Comparison of ENCODE assay signal across 21 cellular contexts in the genomic region with DNA sequence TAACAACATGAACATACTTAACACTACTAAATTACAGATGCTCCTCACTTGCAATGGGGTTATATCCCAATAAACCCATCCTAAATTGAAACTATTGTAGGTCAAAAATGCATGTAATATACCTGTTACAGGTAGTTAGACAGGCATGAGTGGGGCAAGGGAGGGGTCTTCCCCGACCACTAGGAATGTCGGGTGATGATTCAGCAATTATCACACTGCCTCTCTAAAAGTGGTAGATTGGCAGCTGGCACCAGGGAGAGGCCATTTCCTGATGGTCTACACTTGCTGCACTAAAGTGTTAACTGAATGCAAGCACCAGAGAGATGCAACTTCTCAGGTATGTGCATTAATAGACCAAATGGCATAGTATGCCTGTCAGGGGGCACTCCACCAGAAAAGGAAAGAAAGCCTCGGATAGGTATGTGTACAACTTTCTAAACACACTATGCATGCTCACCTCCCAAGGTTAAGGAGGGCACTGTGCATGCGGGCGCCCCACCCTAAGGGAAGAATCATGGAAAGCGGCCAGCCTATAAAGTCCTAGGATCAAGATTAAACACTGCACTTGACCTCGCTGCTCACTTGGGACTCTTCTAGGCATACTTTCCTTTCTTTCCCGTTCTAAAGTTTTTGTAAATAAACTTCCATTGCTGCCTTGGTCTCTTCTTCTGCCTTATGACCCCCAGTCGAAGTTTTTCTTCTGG. TPM values are rescaled to one million over a fixed set of nuclear protein-coding genes. Genes with fewer than 3 reads are reported as not detected.
A peak's percentile ranks its signal among the peaks of the same experiment; 100 is the strongest.
DNase-seq lines count a peak whose midpoint lies in the region; ATAC-seq and TF ChIP-seq lines count a peak whose summit lies in the region.
"Had no signal": no experiment of that assay in that cellular context is flagged by ENCODE, and none has a peak within 500 bp of the region (broad histone marks: within the 10 kb centered on the region; RNA-seq: fewer than 3 reads in every experiment).

No MANE protein-coding gene starts in this region.

- H3K9me3 ChIP-seq in Caco-2 (no peaks in the 10 kb centered on the region), IMR-90 (ENCODE audit: control insufficient read depth, insufficient read depth, low read length) (no peaks in the 10 kb centered on the region), endodermal cell (ENCODE audit: control insufficient read depth, low read length) (no peaks in the 10 kb centered on the region), parathyroid adenoma (ENCODE audit: control insufficient read depth, low read length) (no peaks in the 10 kb centered on the region)
- H3K9me3 ChIP-seq: BLaER1, HAP-1 had no signal

- H3K27ac Mint-ChIP-seq in Caco-2 (ENCODE audit: unreplicated experiment): peak overlapping the region; percentile 63
- peak overlapping the region; percentile 90 for H3K27ac Mint-ChIP-seq in endodermal cell
- H3K27ac Mint-ChIP-seq: B cell; CD4-positive, CD25-positive, alpha-beta regulatory T cell; CD8-positive, alpha-beta T cell; HFFc6 had no signal

- no TSS peak for BruUV-seq in Caco-2 (replicated peaks; lab: Mats Ljungman, UMichigan)
- no TSS peak for BruUV-seq in IMR-90 (replicated peaks; lab: Mats Ljungman, UMichigan)

- TF ChIP-seq RAD21 in IMR-90 (IDR thresholded peaks at IDR 0.05; ENCODE audit: low read length): no peak

- H2BK5ac ChIP-seq in IMR-90 (ENCODE audit: low read depth, low read length, poor library complexity, severe bottlenecking): no peak overlapping the region
- no peak overlapping the region for H2BK5ac ChIP-seq in mesendoderm (ENCODE audit: low read length)

- H3K79me2 ChIP-seq in parathyroid adenoma: no peaks in the 10 kb centered on the region
- no peaks in the 10 kb centered on the region for H3K79me2 ChIP-seq in mesendoderm (ENCODE audit: control insufficient read depth, insufficient read depth, low read length)

- H2AK5ac ChIP-seq in IMR-90 (ENCODE audit: low read depth, low read length) (no peak overlapping the region), mesendoderm (ENCODE audit: low read length) (no peak overlapping the region)

- no peak overlapping the region for H3K56ac ChIP-seq in IMR-90 (ENCODE audit: extremely low read depth, insufficient read depth, low read length)
- H3K56ac ChIP-seq in mesendoderm (ENCODE audit: low read length): no peak overlapping the region

- H3K23ac ChIP-seq in IMR-90 (ENCODE audit: low read depth, low read length) (no peak overlapping the region), mesendoderm (ENCODE audit: low read length) (no peak overlapping the region)

- H3K9me1 ChIP-seq in IMR-90 (ENCODE audit: insufficient read depth, low read length): no peaks in the 10 kb centered on the region

- H3K14ac ChIP-seq in IMR-90 (replicated peaks; ENCODE audit: low read depth, low read length): no peak overlapping the region

- H3K4me3 Mint-ChIP-seq in Caco-2 (ENCODE audit: unreplicated experiment): no peak overlapping the region
- no peak overlapping the region for H3K4me3 Mint-ChIP-seq in endodermal cell
- H3K4me3 Mint-ChIP-seq: B cell; CD4-positive, CD25-positive, alpha-beta regulatory T cell; CD8-positive, alpha-beta T cell; HFFc6 had no signal

- no peak overlapping the region for H4K5ac ChIP-seq in IMR-90 (ENCODE audit: low read depth, low read length)
- H4K5ac ChIP-seq in mesendoderm (ENCODE audit: low read length): no peak overlapping the region

- ATAC-seq in IMR-90 (ENCODE audit: low read depth) (no peak), GM21737 (IDR thresholded peaks at IDR 0.05; ENCODE audit: unreplicated experiment) (no peak)
- ATAC-seq: CD8-positive, alpha-beta T cell; GM12878 had no signal

- intact Hi-C loops in Caco-2 (cut with micrococcal nuclease; ENCODE audit: unreplicated experiment): no loop called here
- intact Hi-C loops in IMR-90 (cut with micrococcal nuclease): no loop called here

- H3K36me3 ChIP-seq in Caco-2 (ENCODE audit: control insufficient read depth, insufficient read depth, low read length) (no peaks in the 10 kb centered on the region), IMR-90 (ENCODE audit: control insufficient read depth, insufficient read depth, low read length) (no peaks in the 10 kb centered on the region), endodermal cell (ENCODE audit: control insufficient read depth, insufficient read depth, low read length) (peaks cover 4% of the 10 kb centered on the region), parathyroid adenoma (ENCODE audit: control insufficient read depth, insufficient read depth, low read length) (no peaks in the 10 kb centered on the region), mesendoderm (ENCODE audit: control insufficient read depth, insufficient read depth, low read length) (no peaks in the 10 kb centered on the region)
- H3K36me3 ChIP-seq: HAP-1 had no signal

- WGBS in IMR-90 (ENCODE audit: extremely low coverage in 2 of 2, insufficient read length in 1 of 2), 2 experiments: 73% methylated on average over 3 of the region's 9 CpGs; no CpG with 5 or more reads in 1 of the 2 experiments
- 93 to 97% methylated on average over 6 to 8 of the region's 9 CpGs for WGBS in endodermal cell (ENCODE audit: insufficient coverage in 1 of 2, insufficient read length in 1 of 2), 2 experiments
- no CpG with 5 or more reads among the region's 9 CpGs for WGBS in mesendoderm (ENCODE audit: extremely low coverage, insufficient coverage, low lambda C conversion rate)

- H3K27me3 Mint-ChIP-seq in Caco-2 (ENCODE audit: insufficient read depth, unreplicated experiment) (no peaks in the 10 kb centered on the region), endodermal cell (ENCODE audit: insufficient read depth) (no peaks in the 10 kb centered on the region)
- H3K27me3 Mint-ChIP-seq: B cell; CD4-positive, CD25-positive, alpha-beta regulatory T cell had no signal

- H2BK20ac ChIP-seq in IMR-90 (ENCODE audit: low read depth, low read length): no peak overlapping the region

- no peak for TF ChIP-seq POLR2A in IMR-90 (IDR thresholded peaks at IDR 0.05; ENCODE audit: low read depth, low read length)

- H3K4me3 ChIP-seq in Caco-2 (ENCODE audit: low read depth, low read length) (no peak overlapping the region), IMR-90 (ENCODE audit: insufficient read depth, low read depth, low read length) (no peak overlapping the region), endodermal cell (ENCODE audit: low read length) (peak overlapping the region; percentile 51), parathyroid adenoma (ENCODE audit: low read depth, low read length) (no peak overlapping the region), mesendoderm (ENCODE audit: low read length) (no peak overlapping the region)
- H3K4me3 ChIP-seq: BLaER1, GM12878, HAP-1 had no signal

- H3K4me1 ChIP-seq in Caco-2 (peaks cover 15% of the 10 kb centered on the region), IMR-90 (ENCODE audit: control insufficient read depth, insufficient read depth, low read length) (no peaks in the 10 kb centered on the region), endodermal cell (ENCODE audit: control insufficient read depth, insufficient read depth, low read length) (peaks cover 3% of the 10 kb centered on the region), parathyroid adenoma (peaks cover 9% of the 10 kb centered on the region), mesendoderm (ENCODE audit: control insufficient read depth, low read depth, low read length) (no peaks in the 10 kb centered on the region)
- H3K4me1 ChIP-seq: BLaER1, HAP-1 had no signal

- no peak overlapping the region for H2AK9ac ChIP-seq in IMR-90 (replicated peaks; ENCODE audit: low read depth, low read length, poor library complexity)

- H3K27me3 ChIP-seq in Caco-2 (replicated peaks; ENCODE audit: control insufficient read depth, insufficient read depth, low read length) (no peaks in the 10 kb centered on the region), IMR-90 (ENCODE audit: control insufficient read depth, insufficient read depth, low read length) (no peaks in the 10 kb centered on the region), endodermal cell (ENCODE audit: control insufficient read depth, insufficient read depth, low read length, poor library complexity, severe bottlenecking) (no peaks in the 10 kb centered on the region), parathyroid adenoma (ENCODE audit: control insufficient read depth, insufficient read depth, low read length) (no peaks in the 10 kb centered on the region), mesendoderm (ENCODE audit: insufficient read depth, low read length, poor library complexity) (no peaks in the 10 kb centered on the region)
- H3K27me3 ChIP-seq: BLaER1 had no signal

- H2AFZ ChIP-seq in IMR-90 (replicated peaks; ENCODE audit: low read length, poor library complexity): no peak overlapping the region
- H2AFZ ChIP-seq in parathyroid adenoma: peak overlapping the region; percentile 26

- H3K4me1 Mint-ChIP-seq in Caco-2 (ENCODE audit: low read depth, unreplicated experiment): peaks cover 6% of the 10 kb centered on the region
- peaks cover 10% of the 10 kb centered on the region for H3K4me1 Mint-ChIP-seq in endodermal cell
- H3K4me1 Mint-ChIP-seq: B cell; CD4-positive, CD25-positive, alpha-beta regulatory T cell had no signal

- TF ChIP-seq CTCF in Caco-2 (IDR thresholded peaks at IDR 0.05; ENCODE audit: insufficient read depth in 1 of 2, low read depth in 1 of 2, low read length in 1 of 2, severe bottlenecking in 1 of 2, unreplicated experiment in 1 of 2) (no peak), IMR-90 (conservative IDR thresholded peaks at IDR 0.05; ENCODE audit: low read depth, low read length) (no peak), endodermal cell (conservative IDR thresholded peaks at IDR 0.05) (no peak), parathyroid adenoma (IDR thresholded peaks at IDR 0.05) (no peak)

- no peaks in the 10 kb centered on the region for H3K79me1 ChIP-seq in IMR-90 (ENCODE audit: low read depth in 1 of 2, low read length in 2 of 2)
- H3K79me1 ChIP-seq in mesendoderm (ENCODE audit: low read length): no peaks in the 10 kb centered on the region

- H3K4ac ChIP-seq in IMR-90 (ENCODE audit: low read depth, low read length): no peak overlapping the region
- no peak overlapping the region for H3K4ac ChIP-seq in mesendoderm (ENCODE audit: low read depth, low read length)

- H2BK120ac ChIP-seq in IMR-90 (ENCODE audit: low read depth, low read length): no peak overlapping the region
- no peak overlapping the region for H2BK120ac ChIP-seq in mesendoderm (ENCODE audit: low read depth, low read length)

- CTCF ChIA-PET in Caco-2 (lab: Charles Lee): no interaction called here
- CTCF ChIA-PET in IMR-90 (lab: Yijun Ruan, JAX): no interaction called here

- H3K4me2 ChIP-seq in IMR-90 (ENCODE audit: low read depth, low read length) (no peak overlapping the region), parathyroid adenoma (ENCODE audit: low read length) (peak overlapping the region; percentile 50), mesendoderm (ENCODE audit: low read length) (no peak overlapping the region)
- H3K4me2 ChIP-seq: BLaER1 had no signal

- H3K9ac ChIP-seq in IMR-90 (ENCODE audit: low read depth, low read length) (no peak overlapping the region), endodermal cell (ENCODE audit: extremely low read depth, low read length, poor library complexity, severe bottlenecking) (no peak overlapping the region), parathyroid adenoma (no peak overlapping the region), mesendoderm (ENCODE audit: low read length) (no peak overlapping the region)
- H3K9ac ChIP-seq: BLaER1 had no signal

- H3K9me3 Mint-ChIP-seq in Caco-2 (ENCODE audit: unreplicated experiment) (peaks cover 7% of the 10 kb centered on the region), endodermal cell (no peaks in the 10 kb centered on the region)
- H3K9me3 Mint-ChIP-seq: CD4-positive, CD25-positive, alpha-beta regulatory T cell; CD8-positive, alpha-beta T cell; HFFc6 had no signal

- no peaks in the 10 kb centered on the region for H4K20me1 ChIP-seq in IMR-90 (ENCODE audit: insufficient read depth, low read length)
- H4K20me1 ChIP-seq: BLaER1 had no signal

- H3K36me3 Mint-ChIP-seq in Caco-2 (ENCODE audit: insufficient read depth, unreplicated experiment): peaks cover 5% of the 10 kb centered on the region
- H3K36me3 Mint-ChIP-seq in endodermal cell (ENCODE audit: low read depth): peaks cover 15% of the 10 kb centered on the region

- POLR2A ChIA-PET in Caco-2 (lab: Charles Lee) (no interaction called here), IMR-90 (lab: Charles Lee; ENCODE audit: unreplicated experiment) (no interaction called here)

- H3K18ac ChIP-seq in IMR-90 (ENCODE audit: low read depth, low read length) (no peak overlapping the region), mesendoderm (ENCODE audit: low read length) (no peak overlapping the region)

- no peak overlapping the region for H3K27ac ChIP-seq in IMR-90 (ENCODE audit: insufficient read depth, low read length)
- no peak overlapping the region for H3K27ac ChIP-seq in endodermal cell (ENCODE audit: low read depth, low read length)
- H3K27ac ChIP-seq in parathyroid adenoma: peak overlapping the region; percentile 68
- H3K27ac ChIP-seq in mesendoderm (ENCODE audit: low read depth, low read length): no peak overlapping the region
- H3K27ac ChIP-seq: BLaER1, C4-2B had no signal

- DNase-seq in Caco-2: no peak
- no peak for DNase-seq in IMR-90
- DNase-seq in endodermal cell: no peak
- no peak for DNase-seq in mesendoderm
- DNase-seq in NCI-H1694 treated with DMSO at 0.1 percent for 48 hours (lab: John Stamatoyannopoulos, UW): no peak
- no peak for DNase-seq in COLO668 (lab: John Stamatoyannopoulos, UW; ENCODE audit: unreplicated experiment)
- DNase-seq: Calu3; CD4-positive, CD25-positive, alpha-beta regulatory T cell; CD8-positive, alpha-beta T cell; DMS79; EL; GDM1; GOT3; HFFc6 had no signal

- dilution Hi-C loops in IMR-90 (cut with HindIII; ENCODE audit: low sequenced_read_pairs, unreplicated experiment): no loop called here

- H4K8ac ChIP-seq in IMR-90 (ENCODE audit: low read depth in 2 of 2, low read length in 2 of 2) (no peak overlapping the region), mesendoderm (ENCODE audit: low read depth, low read length) (no peak overlapping the region)

- H2BK15ac ChIP-seq in IMR-90 (ENCODE audit: low read depth, low read length) (no peak overlapping the region), mesendoderm (replicated peaks; ENCODE audit: low read depth) (no peak overlapping the region)

- no peak overlapping the region for H4K91ac ChIP-seq in IMR-90 (ENCODE audit: insufficient read depth, low read depth, low read length)

- in situ Hi-C loops in IMR-90 (cut with MboI; ENCODE audit: low sequenced_read_pairs): no loop called here

RNA-seq across cellular contexts. Expression of gene PIGN, which starts 35.6 kb away (rescaled TPM):
- total RNA-seq in Caco-2 (2022) (22.8 and 23.4 TPM in 2 replicates), IMR-90 (2012; rRNA removed) (17.9 and 42.2 TPM in 2 replicates), endodermal cell (10 to 100 TPM; 38.2 to 48.8 TPM)
- polyA plus RNA-seq in IMR-90 (2012; rRNA removed): 5.8 and 9.0 TPM in 2 replicates
- 1.3 and 1.6 TPM in 2 replicates for polyA plus RNA-seq in IMR-90 (2012; cell fraction: cytosol; rRNA removed)
- 0.71 and 5.9 TPM in 2 replicates for polyA plus RNA-seq in IMR-90 (2012; cell fraction: nucleus; rRNA removed; ENCODE audit: low replicate concordance)
- polyA plus RNA-seq in endodermal cell (2013, experiment 1 of 2): 19.4 TPM
- 18.4 TPM for polyA plus RNA-seq in endodermal cell (2013, experiment 2 of 2)
- polyA plus RNA-seq in mesendoderm (2013, experiment 1 of 2): 11.9 TPM
- 11.9 TPM for polyA plus RNA-seq in mesendoderm (2013, experiment 2 of 2)

RNA-seq across cellular contexts. Expression of gene RELCH, which starts 35.8 kb away (rescaled TPM):
- total RNA-seq in Caco-2 (2022): 16.8 and 19.6 TPM in 2 replicates
- 45.5 and 52.5 TPM in 2 replicates for total RNA-seq in IMR-90 (2012; rRNA removed)
- polyA plus RNA-seq in IMR-90 (2012; rRNA removed): 9.5 and 14.4 TPM in 2 replicates
- 2.4 and 3.0 TPM in 2 replicates for polyA plus RNA-seq in IMR-90 (2012; cell fraction: cytosol; rRNA removed)
- 9.0 and 35.8 TPM in 2 replicates for polyA plus RNA-seq in IMR-90 (2012; cell fraction: nucleus; rRNA removed; ENCODE audit: low replicate concordance)
- total RNA-seq in endodermal cell: 10 to 100 TPM; 29.4 to 32.0 TPM
- polyA plus RNA-seq in endodermal cell (2013, experiment 1 of 2): 16.7 TPM
- polyA plus RNA-seq in endodermal cell (2013, experiment 2 of 2): 16.1 TPM
- 15.0 TPM for polyA plus RNA-seq in mesendoderm (2013, experiment 1 of 2)
- polyA plus RNA-seq in mesendoderm (2013, experiment 2 of 2): 11.9 TPM
